In genomic region chr19:17948474-17948966, GRCh38 we compare ENCODE assay signal across 8 cellular contexts. TPM values are rescaled to one million over a fixed set of nuclear protein-coding genes. Genes with fewer than 3 reads are reported as not detected.
DNase-seq lines count a peak whose midpoint lies in the region; TF ChIP-seq lines count a peak whose summit lies in the region.

No MANE protein-coding gene starts in this region.

- peaks cover 49% of the 10 kb centered on the region in 2 experiments for H3K27me3 ChIP-seq in mesenchymal stem cell (ENCODE audit: control insufficient read depth in 1 of 2, insufficient read depth in 1 of 2, low read length in 2 of 2)

- H3K9ac ChIP-seq in mesenchymal stem cell (ENCODE audit: low read length) = no peak overlapping the region

- H3K23ac ChIP-seq in mesenchymal stem cell (ENCODE audit: low read length in 2 of 2) = no peak overlapping the region

- H3K9me3 ChIP-seq in mesenchymal stem cell (ENCODE audit: control insufficient read depth, low read length) = no peaks in the 10 kb centered on the region

- H2BK12ac ChIP-seq in mesenchymal stem cell (ENCODE audit: low read length in 2 of 2) = no peak overlapping the region

- no peaks in the 10 kb centered on the region for H3K79me1 ChIP-seq in mesenchymal stem cell (replicated peaks; ENCODE audit: low read length, poor library complexity, severe bottlenecking)

- DNase-seq in AG09309 (ENCODE audit: low read depth) (no peak), HFF-Myc (ENCODE audit: extremely low read depth, low read depth) (no peak), mesenchymal stem cell (peak; percentile 4), SKM-1 (lab: John Stamatoyannopoulos, UW; ENCODE audit: unreplicated experiment) (no peak), NOMO-1 treated with DMSO at 0.1 percent for 48 hours (lab: John Stamatoyannopoulos, UW; ENCODE audit: unreplicated experiment) (no peak), hepatic stellate cell (ENCODE audit: low spot score) (no peak), SW480 (ENCODE audit: low spot score) (no peak)

- no peak overlapping the region for H3K18ac ChIP-seq in mesenchymal stem cell (ENCODE audit: low read depth in 1 of 2, low read length in 2 of 2)

- H3K4me3 Mint-ChIP-seq in activated naive CD8-positive, alpha-beta T cell = peak overlapping the region; percentile 80

- no peak overlapping the region for H3K14ac ChIP-seq in mesenchymal stem cell (ENCODE audit: low read length in 2 of 2)

- H3K9me3 Mint-ChIP-seq in activated naive CD8-positive, alpha-beta T cell (ENCODE audit: low read depth) = no peaks in the 10 kb centered on the region

- peaks cover 0 to 14% of the 10 kb centered on the region in 2 experiments for H3K36me3 ChIP-seq in mesenchymal stem cell (ENCODE audit: control insufficient read depth in 1 of 2, insufficient read depth in 2 of 2, low read depth in 1 of 2, low read length in 2 of 2)

- no peak overlapping the region for H2AFZ ChIP-seq in mesenchymal stem cell (ENCODE audit: low read depth, low read length)

- H3K4me1 Mint-ChIP-seq in activated naive CD8-positive, alpha-beta T cell (ENCODE audit: low read depth) = peaks cover 49% of the 10 kb centered on the region

- H3K4ac ChIP-seq in mesenchymal stem cell (ENCODE audit: low read depth in 1 of 2, low read length in 2 of 2) = no peak overlapping the region

- WGBS in mesenchymal stem cell = 4% methylated on average over 14 of the region's 21 CpGs

- H3K27ac ChIP-seq in mesenchymal stem cell (ENCODE audit: low read length, poor library complexity, severe bottlenecking) = no peak overlapping the region

- no peak overlapping the region for H2BK15ac ChIP-seq in mesenchymal stem cell (ENCODE audit: low read depth, poor library complexity, severe bottlenecking)

- no peak overlapping the region for H2AK5ac ChIP-seq in mesenchymal stem cell (ENCODE audit: low read length, severe bottlenecking)

- no peak overlapping the region for H2BK5ac ChIP-seq in mesenchymal stem cell (ENCODE audit: low read depth, low read length, poor library complexity, severe bottlenecking)

- H3K4me1 ChIP-seq in mesenchymal stem cell (ENCODE audit: control insufficient read depth, insufficient read depth, low read depth, low read length) = peaks cover 46% of the 10 kb centered on the region

- H4K91ac ChIP-seq in mesenchymal stem cell (ENCODE audit: low read length) = no peak overlapping the region

- H3K4me3 ChIP-seq in AG09309 (ENCODE audit: control insufficient read depth, low read depth, low read length) (peak overlapping the region; percentile 60), HFF-Myc (replicated peaks; ENCODE audit: low read depth, low read length) (peak overlapping the region; percentile 28), mesenchymal stem cell (ENCODE audit: insufficient read depth in 1 of 2, low read depth in 1 of 2, low read length in 2 of 2) (peak overlapping the region; percentile 41 to 63)

- TF ChIP-seq CTCF in AG09309 (IDR thresholded peaks at IDR 0.05; ENCODE audit: control insufficient read depth, insufficient read depth, low read depth, low read length, missing control alignments) = no peak
- no peak for TF ChIP-seq CTCF in HFF-Myc (IDR thresholded peaks at IDR 0.05; ENCODE audit: low read depth, low read length, missing control alignments)

- no peak overlapping the region for H4K8ac ChIP-seq in mesenchymal stem cell (ENCODE audit: low read length)

- H3K36me3 Mint-ChIP-seq in activated naive CD8-positive, alpha-beta T cell = no peaks in the 10 kb centered on the region

- H3K4me2 ChIP-seq in mesenchymal stem cell (ENCODE audit: low read length, poor library complexity, severe bottlenecking) = peak overlapping the region; percentile 81

- H3K27ac Mint-ChIP-seq in activated naive CD8-positive, alpha-beta T cell = no peak overlapping the region

- peak overlapping the region; percentile 91 for H2BK120ac ChIP-seq in mesenchymal stem cell (ENCODE audit: low read depth, low read length)

- peaks cover 13% of the 10 kb centered on the region for H3K27me3 Mint-ChIP-seq in activated naive CD8-positive, alpha-beta T cell

RNA-seq across cellular contexts. Expression of gene CCDC124, which starts 15.7 kb away (rescaled TPM):
- 72.1 TPM for polyA plus RNA-seq in mesenchymal stem cell (2013, experiment 1 of 2)
- 72.7 TPM for polyA plus RNA-seq in mesenchymal stem cell (2013, experiment 2 of 2)

RNA-seq across cellular contexts. Expression of gene KCNN1, which starts 18.4 kb away (rescaled TPM):
- 0.12 TPM for polyA plus RNA-seq in mesenchymal stem cell (2013, experiment 1 of 2)
- 0.15 TPM for polyA plus RNA-seq in mesenchymal stem cell (2013, experiment 2 of 2)

RNA-seq across cellular contexts. Expression of gene ARRDC2, which starts 59.5 kb away (rescaled TPM):
- 3.7 TPM for polyA plus RNA-seq in mesenchymal stem cell (2013, experiment 1 of 2)
- polyA plus RNA-seq in mesenchymal stem cell (2013, experiment 2 of 2) = 3.6 TPM
